1 cellular context compared by ENCODE assay signal in the genomic region with DNA sequence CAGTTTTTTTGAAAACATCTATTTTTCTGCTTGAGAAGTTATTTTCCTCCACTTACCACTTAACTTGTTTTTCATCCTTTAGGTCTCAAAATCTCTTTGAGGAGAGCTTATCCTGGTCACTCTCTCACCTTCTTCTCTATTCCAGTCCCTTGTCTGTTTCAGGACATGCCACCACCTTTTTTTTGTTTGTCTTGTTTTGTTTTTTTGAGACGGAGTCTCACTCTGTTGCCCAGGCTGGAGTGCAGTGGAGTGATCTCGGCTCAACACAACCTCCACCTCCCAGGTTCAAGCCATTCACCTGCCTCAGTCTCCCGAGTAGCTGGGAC.
TF ChIP-seq lines count a peak whose summit lies in the region.

No MANE protein-coding gene starts in this region.

TF ChIP-seq in K562, 482 proteins besides CTCF, POLR2A, EP300 and RAD21 (continued from another document and continues in another):
- TF ChIP-seq MAZ (CRISPR knock-in tag; conservative IDR thresholded peaks at IDR 0.05 in 1 of 2, IDR thresholded peaks at IDR 0.05 in 1 of 2): no peak
- TF ChIP-seq, protein P1, sequence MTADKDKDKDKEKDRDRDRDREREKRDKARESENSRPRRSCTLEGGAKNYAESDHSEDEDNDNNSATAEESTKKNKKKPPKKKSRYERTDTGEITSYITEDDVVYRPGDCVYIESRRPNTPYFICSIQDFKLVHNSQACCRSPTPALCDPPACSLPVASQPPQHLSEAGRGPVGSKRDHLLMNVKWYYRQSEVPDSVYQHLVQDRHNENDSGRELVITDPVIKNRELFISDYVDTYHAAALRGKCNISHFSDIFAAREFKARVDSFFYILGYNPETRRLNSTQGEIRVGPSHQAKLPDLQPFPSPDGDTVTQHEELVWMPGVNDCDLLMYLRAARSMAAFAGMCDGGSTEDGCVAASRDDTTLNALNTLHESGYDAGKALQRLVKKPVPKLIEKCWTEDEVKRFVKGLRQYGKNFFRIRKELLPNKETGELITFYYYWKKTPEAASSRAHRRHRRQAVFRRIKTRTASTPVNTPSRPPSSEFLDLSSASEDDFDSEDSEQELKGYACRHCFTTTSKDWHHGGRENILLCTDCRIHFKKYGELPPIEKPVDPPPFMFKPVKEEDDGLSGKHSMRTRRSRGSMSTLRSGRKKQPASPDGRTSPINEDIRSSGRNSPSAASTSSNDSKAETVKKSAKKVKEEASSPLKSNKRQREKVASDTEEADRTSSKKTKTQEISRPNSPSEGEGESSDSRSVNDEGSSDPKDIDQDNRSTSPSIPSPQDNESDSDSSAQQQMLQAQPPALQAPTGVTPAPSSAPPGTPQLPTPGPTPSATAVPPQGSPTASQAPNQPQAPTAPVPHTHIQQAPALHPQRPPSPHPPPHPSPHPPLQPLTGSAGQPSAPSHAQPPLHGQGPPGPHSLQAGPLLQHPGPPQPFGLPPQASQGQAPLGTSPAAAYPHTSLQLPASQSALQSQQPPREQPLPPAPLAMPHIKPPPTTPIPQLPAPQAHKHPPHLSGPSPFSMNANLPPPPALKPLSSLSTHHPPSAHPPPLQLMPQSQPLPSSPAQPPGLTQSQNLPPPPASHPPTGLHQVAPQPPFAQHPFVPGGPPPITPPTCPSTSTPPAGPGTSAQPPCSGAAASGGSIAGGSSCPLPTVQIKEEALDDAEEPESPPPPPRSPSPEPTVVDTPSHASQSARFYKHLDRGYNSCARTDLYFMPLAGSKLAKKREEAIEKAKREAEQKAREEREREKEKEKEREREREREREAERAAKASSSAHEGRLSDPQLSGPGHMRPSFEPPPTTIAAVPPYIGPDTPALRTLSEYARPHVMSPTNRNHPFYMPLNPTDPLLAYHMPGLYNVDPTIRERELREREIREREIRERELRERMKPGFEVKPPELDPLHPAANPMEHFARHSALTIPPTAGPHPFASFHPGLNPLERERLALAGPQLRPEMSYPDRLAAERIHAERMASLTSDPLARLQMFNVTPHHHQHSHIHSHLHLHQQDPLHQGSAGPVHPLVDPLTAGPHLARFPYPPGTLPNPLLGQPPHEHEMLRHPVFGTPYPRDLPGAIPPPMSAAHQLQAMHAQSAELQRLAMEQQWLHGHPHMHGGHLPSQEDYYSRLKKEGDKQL (CRISPR knock-in tag; IDR thresholded peaks at IDR 0.05; ENCODE audit: borderline replicate concordance): no peak
- TF ChIP-seq TAF9B (IDR thresholded peaks at IDR 0.05; ENCODE audit: partially characterized antibody): no peak
- TF ChIP-seq, protein P2, sequence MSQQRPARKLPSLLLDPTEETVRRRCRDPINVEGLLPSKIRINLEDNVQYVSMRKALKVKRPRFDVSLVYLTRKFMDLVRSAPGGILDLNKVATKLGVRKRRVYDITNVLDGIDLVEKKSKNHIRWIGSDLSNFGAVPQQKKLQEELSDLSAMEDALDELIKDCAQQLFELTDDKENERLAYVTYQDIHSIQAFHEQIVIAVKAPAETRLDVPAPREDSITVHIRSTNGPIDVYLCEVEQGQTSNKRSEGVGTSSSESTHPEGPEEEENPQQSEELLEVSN (IDR thresholded peaks at IDR 0.05; ENCODE audit: borderline replicate concordance in 1 of 2, extremely low read depth in 1 of 2, insufficient read depth in 1 of 2, insufficient read length in 1 of 2, low read depth in 1 of 2, low read length in 1 of 2, poor library complexity in 1 of 2, severe bottlenecking in 1 of 2): no peak
- no peak for TF ChIP-seq ZNF589 (CRISPR knock-in tag; IDR thresholded peaks at IDR 0.05; ENCODE audit: low read depth)
- no peak for TF ChIP-seq WHSC1 (IDR thresholded peaks at IDR 0.05; ENCODE audit: low read length)
- peak; percentile 27; the same call in 1 of the 2 replicates for TF ChIP-seq TAF7 (tag; IDR thresholded peaks at IDR 0.05)
- no peak for TF ChIP-seq MAFG (tag; conservative IDR thresholded peaks at IDR 0.05)
- no peak for TF ChIP-seq ZNF12 (CRISPR knock-in tag; IDR thresholded peaks at IDR 0.05)
- TF ChIP-seq HDGF (IDR thresholded peaks at IDR 0.05): no peak; the same call in 1 of the 2 replicates
- no peak for TF ChIP-seq ZNF175 (CRISPR knock-in tag; IDR thresholded peaks at IDR 0.05; ENCODE audit: low read depth)
- no peak for TF ChIP-seq ZNF780A (CRISPR knock-in tag; IDR thresholded peaks at IDR 0.05)
- TF ChIP-seq TAF15 (IDR thresholded peaks at IDR 0.05; ENCODE audit: low read depth, low read length): no peak
- TF ChIP-seq RFX5 (IDR thresholded peaks at IDR 0.05; ENCODE audit: low read depth, low read length): no peak
- no peak for TF ChIP-seq U2AF1 (optimal IDR thresholded peaks at IDR 0.05; ENCODE audit: low read depth, low read length)
- no peak for TF ChIP-seq NELFE (IDR thresholded peaks at IDR 0.05; ENCODE audit: insufficient read depth, insufficient read length)
- TF ChIP-seq FOXK2 (conservative IDR thresholded peaks at IDR 0.05 in 1 of 2, IDR thresholded peaks at IDR 0.05 in 1 of 2; ENCODE audit: low read depth in 2 of 2): 0 out of 4 replicates have a peak, but pooled peaks of 1 of the 2 experiments have one; percentile 16
- peak; percentile 41; the same call in 1 of the 2 replicates for TF ChIP-seq ARID2 (IDR thresholded peaks at IDR 0.05)
- TF ChIP-seq ILK (tag; IDR thresholded peaks at IDR 0.05; ENCODE audit: borderline replicate concordance, low read depth): no peak
- TF ChIP-seq, protein P3, sequence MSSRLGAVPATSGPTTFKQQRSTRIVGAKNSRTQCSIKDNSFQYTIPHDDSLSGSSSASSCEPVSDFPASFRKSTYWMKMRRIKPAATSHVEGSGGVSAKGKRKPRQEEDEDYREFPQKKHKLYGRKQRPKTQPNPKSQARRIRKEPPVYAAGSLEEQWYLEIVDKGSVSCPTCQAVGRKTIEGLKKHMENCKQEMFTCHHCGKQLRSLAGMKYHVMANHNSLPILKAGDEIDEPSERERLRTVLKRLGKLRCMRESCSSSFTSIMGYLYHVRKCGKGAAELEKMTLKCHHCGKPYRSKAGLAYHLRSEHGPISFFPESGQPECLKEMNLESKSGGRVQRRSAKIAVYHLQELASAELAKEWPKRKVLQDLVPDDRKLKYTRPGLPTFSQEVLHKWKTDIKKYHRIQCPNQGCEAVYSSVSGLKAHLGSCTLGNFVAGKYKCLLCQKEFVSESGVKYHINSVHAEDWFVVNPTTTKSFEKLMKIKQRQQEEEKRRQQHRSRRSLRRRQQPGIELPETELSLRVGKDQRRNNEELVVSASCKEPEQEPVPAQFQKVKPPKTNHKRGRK (tag; IDR thresholded peaks at IDR 0.05): peak; percentile 42; the same call in 1 of the 2 replicates
- no peak for TF ChIP-seq MCM3 (IDR thresholded peaks at IDR 0.05)
- no peak for TF ChIP-seq TRIM24 (IDR thresholded peaks at IDR 0.05)
- no peak for TF ChIP-seq CEBPG (CRISPR knock-in tag; IDR thresholded peaks at IDR 0.05)
- TF ChIP-seq CEBPG (tag; conservative IDR thresholded peaks at IDR 0.05 in 1 of 2, IDR thresholded peaks at IDR 0.05 in 1 of 2): no peak
- TF ChIP-seq FOXJ3 (CRISPR knock-in tag; IDR thresholded peaks at IDR 0.05): no peak
- no peak for TF ChIP-seq MXI1 (IDR thresholded peaks at IDR 0.05; ENCODE audit: low read depth, low read length)
- no peak for TF ChIP-seq FIP1L1 (IDR thresholded peaks at IDR 0.05; ENCODE audit: low read depth, low read length, poor library complexity, severe bottlenecking)
- TF ChIP-seq, protein P4, sequence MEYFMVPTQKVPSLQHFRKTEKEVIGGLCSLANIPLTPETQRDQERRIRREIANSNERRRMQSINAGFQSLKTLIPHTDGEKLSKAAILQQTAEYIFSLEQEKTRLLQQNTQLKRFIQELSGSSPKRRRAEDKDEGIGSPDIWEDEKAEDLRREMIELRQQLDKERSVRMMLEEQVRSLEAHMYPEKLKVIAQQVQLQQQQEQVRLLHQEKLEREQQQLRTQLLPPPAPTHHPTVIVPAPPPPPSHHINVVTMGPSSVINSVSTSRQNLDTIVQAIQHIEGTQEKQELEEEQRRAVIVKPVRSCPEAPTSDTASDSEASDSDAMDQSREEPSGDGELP (CRISPR knock-in tag; IDR thresholded peaks at IDR 0.05; ENCODE audit: borderline replicate concordance): no peak
- no peak for TF ChIP-seq PRMT5 (CRISPR knock-in tag; IDR thresholded peaks at IDR 0.05)
- no peak for TF ChIP-seq HCFC1 (IDR thresholded peaks at IDR 0.05; ENCODE audit: low read depth, low read length)
- TF ChIP-seq POLR2AphosphoS2 (IDR thresholded peaks at IDR 0.05; ENCODE audit: low read length): no peak
- no peak for TF ChIP-seq ETV6 (IDR thresholded peaks at IDR 0.05; ENCODE audit: borderline replicate concordance in 1 of 2, low read depth in 2 of 2, low read length in 1 of 2)
- TF ChIP-seq ETV6 (CRISPR knock-in tag; IDR thresholded peaks at IDR 0.05; ENCODE audit: borderline replicate concordance): no peak
- TF ChIP-seq ZNF785 (CRISPR knock-in tag; IDR thresholded peaks at IDR 0.05): no peak
- TF ChIP-seq ZFP1 (CRISPR knock-in tag; IDR thresholded peaks at IDR 0.05): no peak
- TF ChIP-seq TCF7L2 (IDR thresholded peaks at IDR 0.05; ENCODE audit: low read depth, low read length): no peak
- TF ChIP-seq, protein P5, sequence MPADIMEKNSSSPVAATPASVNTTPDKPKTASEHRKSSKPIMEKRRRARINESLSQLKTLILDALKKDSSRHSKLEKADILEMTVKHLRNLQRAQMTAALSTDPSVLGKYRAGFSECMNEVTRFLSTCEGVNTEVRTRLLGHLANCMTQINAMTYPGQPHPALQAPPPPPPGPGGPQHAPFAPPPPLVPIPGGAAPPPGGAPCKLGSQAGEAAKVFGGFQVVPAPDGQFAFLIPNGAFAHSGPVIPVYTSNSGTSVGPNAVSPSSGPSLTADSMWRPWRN (IDR thresholded peaks at IDR 0.05; ENCODE audit: low read depth): no peak
- no peak for TF ChIP-seq CAMTA2 (CRISPR knock-in tag; conservative IDR thresholded peaks at IDR 0.05)
- no peak for TF ChIP-seq RBM34 (IDR thresholded peaks at IDR 0.05; ENCODE audit: borderline replicate concordance, insufficient read depth, low read length)
- no peak for TF ChIP-seq ZNF77 (CRISPR knock-in tag; IDR thresholded peaks at IDR 0.05)
- no peak for TF ChIP-seq ZNF134 (CRISPR knock-in tag; conservative IDR thresholded peaks at IDR 0.05)
- TF ChIP-seq, protein P6, sequence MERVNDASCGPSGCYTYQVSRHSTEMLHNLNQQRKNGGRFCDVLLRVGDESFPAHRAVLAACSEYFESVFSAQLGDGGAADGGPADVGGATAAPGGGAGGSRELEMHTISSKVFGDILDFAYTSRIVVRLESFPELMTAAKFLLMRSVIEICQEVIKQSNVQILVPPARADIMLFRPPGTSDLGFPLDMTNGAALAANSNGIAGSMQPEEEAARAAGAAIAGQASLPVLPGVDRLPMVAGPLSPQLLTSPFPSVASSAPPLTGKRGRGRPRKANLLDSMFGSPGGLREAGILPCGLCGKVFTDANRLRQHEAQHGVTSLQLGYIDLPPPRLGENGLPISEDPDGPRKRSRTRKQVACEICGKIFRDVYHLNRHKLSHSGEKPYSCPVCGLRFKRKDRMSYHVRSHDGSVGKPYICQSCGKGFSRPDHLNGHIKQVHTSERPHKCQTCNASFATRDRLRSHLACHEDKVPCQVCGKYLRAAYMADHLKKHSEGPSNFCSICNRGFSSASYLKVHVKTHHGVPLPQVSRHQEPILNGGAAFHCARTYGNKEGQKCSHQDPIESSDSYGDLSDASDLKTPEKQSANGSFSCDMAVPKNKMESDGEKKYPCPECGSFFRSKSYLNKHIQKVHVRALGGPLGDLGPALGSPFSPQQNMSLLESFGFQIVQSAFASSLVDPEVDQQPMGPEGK (CRISPR knock-in tag; IDR thresholded peaks at IDR 0.05; ENCODE audit: borderline replicate concordance): no peak
- TF ChIP-seq DMBX1 (CRISPR knock-in tag; IDR thresholded peaks at IDR 0.05; ENCODE audit: borderline replicate concordance): no peak
- TF ChIP-seq BHLHE40 (IDR thresholded peaks at IDR 0.05; ENCODE audit: low read length): no peak
- TF ChIP-seq NFRKB (IDR thresholded peaks at IDR 0.05; ENCODE audit: low read depth): peak; percentile 51; the same call in 1 of the 2 replicates
- TF ChIP-seq, protein P7, sequence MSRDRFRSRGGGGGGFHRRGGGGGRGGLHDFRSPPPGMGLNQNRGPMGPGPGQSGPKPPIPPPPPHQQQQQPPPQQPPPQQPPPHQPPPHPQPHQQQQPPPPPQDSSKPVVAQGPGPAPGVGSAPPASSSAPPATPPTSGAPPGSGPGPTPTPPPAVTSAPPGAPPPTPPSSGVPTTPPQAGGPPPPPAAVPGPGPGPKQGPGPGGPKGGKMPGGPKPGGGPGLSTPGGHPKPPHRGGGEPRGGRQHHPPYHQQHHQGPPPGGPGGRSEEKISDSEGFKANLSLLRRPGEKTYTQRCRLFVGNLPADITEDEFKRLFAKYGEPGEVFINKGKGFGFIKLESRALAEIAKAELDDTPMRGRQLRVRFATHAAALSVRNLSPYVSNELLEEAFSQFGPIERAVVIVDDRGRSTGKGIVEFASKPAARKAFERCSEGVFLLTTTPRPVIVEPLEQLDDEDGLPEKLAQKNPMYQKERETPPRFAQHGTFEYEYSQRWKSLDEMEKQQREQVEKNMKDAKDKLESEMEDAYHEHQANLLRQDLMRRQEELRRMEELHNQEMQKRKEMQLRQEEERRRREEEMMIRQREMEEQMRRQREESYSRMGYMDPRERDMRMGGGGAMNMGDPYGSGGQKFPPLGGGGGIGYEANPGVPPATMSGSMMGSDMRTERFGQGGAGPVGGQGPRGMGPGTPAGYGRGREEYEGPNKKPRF (IDR thresholded peaks at IDR 0.05; ENCODE audit: low read depth, low read length): no peak
- TF ChIP-seq, protein P8, sequence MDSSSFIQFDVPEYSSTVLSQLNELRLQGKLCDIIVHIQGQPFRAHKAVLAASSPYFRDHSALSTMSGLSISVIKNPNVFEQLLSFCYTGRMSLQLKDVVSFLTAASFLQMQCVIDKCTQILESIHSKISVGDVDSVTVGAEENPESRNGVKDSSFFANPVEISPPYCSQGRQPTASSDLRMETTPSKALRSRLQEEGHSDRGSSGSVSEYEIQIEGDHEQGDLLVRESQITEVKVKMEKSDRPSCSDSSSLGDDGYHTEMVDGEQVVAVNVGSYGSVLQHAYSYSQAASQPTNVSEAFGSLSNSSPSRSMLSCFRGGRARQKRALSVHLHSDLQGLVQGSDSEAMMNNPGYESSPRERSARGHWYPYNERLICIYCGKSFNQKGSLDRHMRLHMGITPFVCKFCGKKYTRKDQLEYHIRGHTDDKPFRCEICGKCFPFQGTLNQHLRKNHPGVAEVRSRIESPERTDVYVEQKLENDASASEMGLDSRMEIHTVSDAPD (CRISPR knock-in tag; IDR thresholded peaks at IDR 0.05): no peak
- TF ChIP-seq, protein P9, sequence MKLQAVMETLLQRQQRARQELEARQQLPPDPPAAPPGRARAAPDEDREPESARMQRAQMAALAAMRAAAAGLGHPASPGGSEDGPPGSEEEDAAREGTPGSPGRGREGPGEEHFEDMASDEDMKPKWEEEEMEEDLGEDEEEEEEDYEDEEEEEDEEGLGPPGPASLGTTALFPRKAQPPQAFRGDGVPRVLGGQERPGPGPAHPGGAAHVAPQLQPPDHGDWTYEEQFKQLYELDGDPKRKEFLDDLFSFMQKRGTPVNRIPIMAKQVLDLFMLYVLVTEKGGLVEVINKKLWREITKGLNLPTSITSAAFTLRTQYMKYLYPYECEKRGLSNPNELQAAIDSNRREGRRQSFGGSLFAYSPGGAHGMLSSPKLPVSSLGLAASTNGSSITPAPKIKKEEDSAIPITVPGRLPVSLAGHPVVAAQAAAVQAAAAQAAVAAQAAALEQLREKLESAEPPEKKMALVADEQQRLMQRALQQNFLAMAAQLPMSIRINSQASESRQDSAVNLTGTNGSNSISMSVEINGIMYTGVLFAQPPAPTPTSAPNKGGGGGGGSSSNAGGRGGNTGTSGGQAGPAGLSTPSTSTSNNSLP (IDR thresholded peaks at IDR 0.05; ENCODE audit: borderline replicate concordance, low read depth, low read length): no peak
- no peak for TF ChIP-seq CHD1 (IDR thresholded peaks at IDR 0.05; ENCODE audit: low read length)
